Comparison of ENCODE assay signal across 20 cellular contexts in the genomic region with DNA sequence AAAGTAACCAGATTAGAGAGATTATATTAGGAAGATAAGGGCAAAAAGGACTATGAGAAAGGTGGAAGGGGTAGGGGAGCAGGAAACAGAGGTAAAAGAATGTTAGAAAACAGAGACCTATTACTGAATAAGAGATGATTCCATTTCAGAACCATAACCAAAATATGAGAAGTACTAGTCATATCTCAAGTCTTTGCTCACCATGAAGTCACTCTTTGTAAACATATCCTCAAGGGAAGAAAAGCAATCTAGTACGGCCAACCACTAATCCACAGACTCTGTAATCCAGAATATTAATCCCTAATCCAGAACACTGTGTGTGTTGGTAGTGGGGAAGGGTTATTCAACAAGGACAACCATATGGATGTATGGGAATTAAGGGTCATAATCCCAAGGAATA.
DNase-seq lines count a peak whose midpoint lies in the region; ATAC-seq, FAIRE-seq and TF ChIP-seq lines count a peak whose summit lies in the region.
"Had no signal": no experiment of that assay in that cellular context is flagged by ENCODE, and none has a peak within 500 bp of the region (broad histone marks: within the 10 kb centered on the region; RNA-seq: fewer than 3 reads in every experiment).

No MANE protein-coding gene starts in this region.

- H3K4me1 ChIP-seq in mesendoderm (ENCODE audit: control insufficient read depth, low read depth, low read length) (peaks cover 2% of the 10 kb centered on the region), HepG2 (ENCODE audit: insufficient read depth, low read length) (0 out of 2 replicates have a peak, but pooled peaks cover 4% of the 10 kb centered on the region)
- H3K4me1 ChIP-seq: BE2C had no signal

- H3K4me2 ChIP-seq in mesendoderm (ENCODE audit: low read length) (no peak overlapping the region), HepG2 (ENCODE audit: low read depth, low read length) (no peak overlapping the region)
- H3K4me2 ChIP-seq: GM23338 had no signal

- CTCF ChIA-PET in HepG2 (lab: Yijun Ruan, JAX; ENCODE audit: low intra/inter-chr PET ratio, low total read pairs) = no interaction called here

- no peak overlapping the region for H4K8ac ChIP-seq in mesendoderm (ENCODE audit: low read depth, low read length)

- no peak for TF ChIP-seq RAD21 in HepG2 (CRISPR knock-in tag; IDR thresholded peaks at IDR 0.05)

- H3K56ac ChIP-seq in mesendoderm (ENCODE audit: low read length) = no peak overlapping the region

- no TSS peak for BruUV-seq in HepG2 (replicated peaks; lab: Mats Ljungman, UMichigan)

- no peak overlapping the region for H3K4ac ChIP-seq in mesendoderm (ENCODE audit: low read depth, low read length)

- no peaks in the 10 kb centered on the region for H3K36me3 ChIP-seq in bronchial epithelial cell (ENCODE audit: control insufficient read depth, insufficient read depth, low read length)
- no peaks in the 10 kb centered on the region for H3K36me3 ChIP-seq in mesendoderm (ENCODE audit: control insufficient read depth, insufficient read depth, low read length)
- H3K36me3 ChIP-seq in HepG2 (replicated peaks in 1 of 2; ENCODE audit: control insufficient read depth in 1 of 2, insufficient read depth in 2 of 2, low read length in 2 of 2) = no peaks in the 10 kb centered on the region
- H3K36me3 ChIP-seq: BE2C had no signal

- no peak for FAIRE-seq in bronchial epithelial cell (lab: Jason Lieb, UNC)
- FAIRE-seq in HepG2 (lab: Jason Lieb, UNC) = no peak
- FAIRE-seq: A204.1, H54, K562 had no signal

- H3K27me3 ChIP-seq in bronchial epithelial cell (ENCODE audit: control insufficient read depth, insufficient read depth, low read length) (peaks cover 2% of the 10 kb centered on the region), mesendoderm (ENCODE audit: insufficient read depth, low read length, poor library complexity) (no peaks in the 10 kb centered on the region), HepG2 (ENCODE audit: control insufficient read depth in 1 of 2, insufficient read depth in 2 of 2, low read length in 2 of 2) (peaks cover 0 to 10% of the 10 kb centered on the region in 2 experiments; a peak in 2 of 5 replicates)
- H3K27me3 ChIP-seq: BE2C had no signal

- no peak overlapping the region for H4K5ac ChIP-seq in mesendoderm (ENCODE audit: low read length)

- no CpG with 5 or more reads among the region's 1 CpG for WGBS in mesendoderm (ENCODE audit: extremely low coverage, insufficient coverage, low lambda C conversion rate)
- WGBS in HepG2 (ENCODE audit: low lambda C conversion rate) = 18% methylated on average over 1 of the region's 1 CpG

- no peak overlapping the region for H2BK5ac ChIP-seq in mesendoderm (ENCODE audit: low read length)

- POLR2A ChIA-PET in HepG2 (lab: Yijun Ruan, JAX) = no interaction called here

- no peak overlapping the region for H2BK120ac ChIP-seq in mesendoderm (ENCODE audit: low read depth, low read length)

- H2BK15ac ChIP-seq in mesendoderm (replicated peaks; ENCODE audit: low read depth) = no peak overlapping the region

- DNase-seq in HCEC 1CT (peak; percentile 26), NCI-H82 (lab: John Stamatoyannopoulos, UW) (peak; percentile 88), RKO (ENCODE audit: low spot score) (peak; percentile 18), bronchial epithelial cell (ENCODE audit: low read depth) (peak; percentile 68), mesendoderm (no peak), HepG2 (ENCODE audit: low spot score) (no peak), ecto neural progenitor cell (ENCODE audit: low spot score) (no peak)
- DNase-seq: ACHN; BE2C; C1 segment of cervical spinal cord; CD4-positive, CD25-positive, alpha-beta regulatory T cell; CD8-positive, alpha-beta memory T cell; COR-L47; GDM1 had no signal

- no peaks in the 10 kb centered on the region for H3K79me2 ChIP-seq in mesendoderm (ENCODE audit: control insufficient read depth, insufficient read depth, low read length)
- no peaks in the 10 kb centered on the region for H3K79me2 ChIP-seq in HepG2 (ENCODE audit: insufficient read depth, low read length)

- intact Hi-C loops in HepG2 (cut with micrococcal nuclease; ENCODE audit: unreplicated experiment) = no loop called here

- ATAC-seq in HepG2 (no peak), HG02973 (IDR thresholded peaks at IDR 0.05; ENCODE audit: unreplicated experiment) (no peak)
- ATAC-seq: GM23338, HCT116, K562 had no signal

- H4K20me1 ChIP-seq in HepG2 (ENCODE audit: insufficient read depth, low read length) = no peaks in the 10 kb centered on the region

- H2AFZ ChIP-seq in HepG2 (ENCODE audit: low read length) = no peak overlapping the region
- H2AFZ ChIP-seq: GM23338 had no signal

- in situ Hi-C loops in HepG2 (cut with HindIII; ENCODE audit: extremely low pct_ligation_motif_present, low pct_unique_long_range_greater_than_20kb) = loop anchor here (5.0 kb wide), 1 partner anchor 44 kb away; no protein-coding TSS in a partner anchor

- TF ChIP-seq POLR2A in HepG2 (IDR thresholded peaks at IDR 0.05; ENCODE audit: insufficient read depth in 1 of 2, low read depth in 2 of 2, low read length in 2 of 2) = no peak

- no peak overlapping the region for H2AK5ac ChIP-seq in mesendoderm (ENCODE audit: low read length)

- no peak for TF ChIP-seq EP300 in HepG2 (IDR thresholded peaks at IDR 0.05; ENCODE audit: low read depth in 2 of 2, low read length in 2 of 2)
- no peak for TF ChIP-seq EP300 in HepG2 (CRISPR knock-in tag; IDR thresholded peaks at IDR 0.05; ENCODE audit: borderline replicate concordance)

- H3K9me3 ChIP-seq in HepG2 (ENCODE audit: low read length) = no peaks in the 10 kb centered on the region
- H3K9me3 ChIP-seq: BE2C had no signal

- no peaks in the 10 kb centered on the region for H3K79me1 ChIP-seq in mesendoderm (ENCODE audit: low read length)

- no peak overlapping the region for H3K18ac ChIP-seq in mesendoderm (ENCODE audit: low read length)

- H3K4me3 ChIP-seq in bronchial epithelial cell (ENCODE audit: low read depth, low read length) (no peak overlapping the region), mesendoderm (ENCODE audit: low read length) (no peak overlapping the region), HepG2 (replicated peaks in 1 of 3; ENCODE audit: insufficient read depth in 1 of 3, low read depth in 2 of 3, low read length in 3 of 3) (no peak overlapping the region)
- H3K4me3 ChIP-seq: GM23338, K562 had no signal

- no peak overlapping the region for H3K27ac ChIP-seq in mesendoderm (ENCODE audit: low read depth, low read length)
- no peak overlapping the region for H3K27ac ChIP-seq in HepG2 (ENCODE audit: extremely low read length, insufficient read depth, low read length)

- no peak overlapping the region for H3K23ac ChIP-seq in mesendoderm (ENCODE audit: low read length)

- TF ChIP-seq CTCF in bronchial epithelial cell (IDR thresholded peaks at IDR 0.05; ENCODE audit: insufficient read depth, low read length, severe bottlenecking) (no peak), HepG2 (CRISPR knock-in tag; IDR thresholded peaks at IDR 0.05) (no peak)

- H3K9ac ChIP-seq in mesendoderm (ENCODE audit: low read length) (no peak overlapping the region), HepG2 (ENCODE audit: insufficient read depth, low read depth, low read length) (no peak overlapping the region)

TF ChIP-seq in HepG2, 621 proteins besides CTCF, POLR2A, EP300 and RAD21:
- no peak for TF ChIP-seq ZNF598 (CRISPR knock-in tag; IDR thresholded peaks at IDR 0.05; ENCODE audit: borderline replicate concordance)
- TF ChIP-seq POLR2AphosphoS5 (IDR thresholded peaks at IDR 0.05; ENCODE audit: low read depth, low read length) = no peak
- TF ChIP-seq KDM5B (CRISPR knock-in tag; IDR thresholded peaks at IDR 0.05; ENCODE audit: borderline replicate concordance) = no peak
- no peak for TF ChIP-seq GPN1 (CRISPR knock-in tag; IDR thresholded peaks at IDR 0.05; ENCODE audit: borderline replicate concordance)
- TF ChIP-seq MEIS2 (CRISPR knock-in tag; IDR thresholded peaks at IDR 0.05) = no peak
- TF ChIP-seq ZSCAN21 (CRISPR knock-in tag; IDR thresholded peaks at IDR 0.05; ENCODE audit: borderline replicate concordance) = no peak
- TF ChIP-seq ZNF709 (CRISPR knock-in tag; IDR thresholded peaks at IDR 0.05) = no peak
- TF ChIP-seq SNRNP70 (IDR thresholded peaks at IDR 0.05; ENCODE audit: low read depth, low read length) = no peak
- no peak for TF ChIP-seq ZNF850 (CRISPR knock-in tag; conservative IDR thresholded peaks at IDR 0.05)
- TF ChIP-seq, protein P1, sequence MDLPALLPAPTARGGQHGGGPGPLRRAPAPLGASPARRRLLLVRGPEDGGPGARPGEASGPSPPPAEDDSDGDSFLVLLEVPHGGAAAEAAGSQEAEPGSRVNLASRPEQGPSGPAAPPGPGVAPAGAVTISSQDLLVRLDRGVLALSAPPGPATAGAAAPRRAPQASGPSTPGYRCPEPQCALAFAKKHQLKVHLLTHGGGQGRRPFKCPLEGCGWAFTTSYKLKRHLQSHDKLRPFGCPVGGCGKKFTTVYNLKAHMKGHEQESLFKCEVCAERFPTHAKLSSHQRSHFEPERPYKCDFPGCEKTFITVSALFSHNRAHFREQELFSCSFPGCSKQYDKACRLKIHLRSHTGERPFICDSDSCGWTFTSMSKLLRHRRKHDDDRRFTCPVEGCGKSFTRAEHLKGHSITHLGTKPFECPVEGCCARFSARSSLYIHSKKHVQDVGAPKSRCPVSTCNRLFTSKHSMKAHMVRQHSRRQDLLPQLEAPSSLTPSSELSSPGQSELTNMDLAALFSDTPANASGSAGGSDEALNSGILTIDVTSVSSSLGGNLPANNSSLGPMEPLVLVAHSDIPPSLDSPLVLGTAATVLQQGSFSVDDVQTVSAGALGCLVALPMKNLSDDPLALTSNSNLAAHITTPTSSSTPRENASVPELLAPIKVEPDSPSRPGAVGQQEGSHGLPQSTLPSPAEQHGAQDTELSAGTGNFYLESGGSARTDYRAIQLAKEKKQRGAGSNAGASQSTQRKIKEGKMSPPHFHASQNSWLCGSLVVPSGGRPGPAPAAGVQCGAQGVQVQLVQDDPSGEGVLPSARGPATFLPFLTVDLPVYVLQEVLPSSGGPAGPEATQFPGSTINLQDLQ (CRISPR knock-in tag; IDR thresholded peaks at IDR 0.05) = no peak
- TF ChIP-seq HNF4G (IDR thresholded peaks at IDR 0.05; ENCODE audit: borderline replicate concordance, low read depth, low read length) = no peak
- TF ChIP-seq HNF4G (CRISPR knock-in tag; IDR thresholded peaks at IDR 0.05; ENCODE audit: borderline replicate concordance, low read depth) = no peak
- TF ChIP-seq KLF9 (CRISPR knock-in tag; IDR thresholded peaks at IDR 0.05; ENCODE audit: low read depth) = no peak
- TF ChIP-seq MIER3 (CRISPR knock-in tag; IDR thresholded peaks at IDR 0.05; ENCODE audit: borderline replicate concordance) = no peak
- TF ChIP-seq ZBTB38 (CRISPR knock-in tag; IDR thresholded peaks at IDR 0.05) = no peak
- no peak for TF ChIP-seq ZNF564 (CRISPR knock-in tag; IDR thresholded peaks at IDR 0.05)

Comparison
In these comparisons a context has a peak if more than half of its experiments do, and no peak if none do; other contexts are left out.
1. DNase-seq: peak in HCEC 1CT (single experiment), NCI-H82 (single experiment), RKO (single experiment) and bronchial epithelial cell (single experiment); none in mesendoderm (single experiment), HepG2 (single experiment) and ecto neural progenitor cell (single experiment).